10 cellular contexts compared by ENCODE assay signal in the genomic region with DNA sequence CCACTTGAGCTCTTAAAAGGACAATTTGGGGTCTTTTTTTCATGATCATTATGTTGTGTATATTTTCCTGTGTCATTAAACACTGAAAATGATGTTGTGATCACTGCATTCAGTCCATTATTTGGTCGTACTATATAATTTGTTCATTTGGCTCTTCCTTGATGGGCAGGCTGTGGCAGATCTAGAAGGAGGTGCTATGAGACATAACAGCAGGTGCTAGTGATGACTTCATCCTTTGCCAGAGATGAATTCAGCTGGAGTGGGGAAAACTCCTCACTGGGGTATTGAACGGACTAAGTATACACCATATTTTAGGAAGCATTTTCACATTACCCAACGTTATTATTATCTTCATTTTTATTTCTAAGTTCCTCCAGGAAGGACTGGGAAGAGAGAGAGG. TPM values are rescaled to one million over a fixed set of nuclear protein-coding genes. Genes with fewer than 3 reads are reported as not detected.
A peak's percentile ranks its signal among the peaks of the same experiment; 100 is the strongest.
DNase-seq lines count a peak whose midpoint lies in the region; TF ChIP-seq lines count a peak whose summit lies in the region.
"Had no signal": no experiment of that assay in that cellular context is flagged by ENCODE, and none has a peak within 500 bp of the region (broad histone marks: within the 10 kb centered on the region; RNA-seq: fewer than 3 reads in every experiment).

No MANE protein-coding gene starts in this region.

- no peaks in the 10 kb centered on the region for H3K27me3 Mint-ChIP-seq in CD14-positive monocyte (ENCODE audit: low read depth in 3 of 3)

- H3K4me1 Mint-ChIP-seq in CD14-positive monocyte = peaks cover 94% of the 10 kb centered on the region

- H3K36me3 Mint-ChIP-seq in CD14-positive monocyte = peaks cover 10 to 19% of the 10 kb centered on the region in 2 donors

- DNase-seq in CD14-positive monocyte (ENCODE audit: low spot score) (no peak), COLO668 (lab: John Stamatoyannopoulos, UW; ENCODE audit: unreplicated experiment) (peak; percentile 27), NCI-H69 (lab: John Stamatoyannopoulos, UW) (peak; percentile 66), dermis blood vessel endothelial cell (peak; percentile 51), mesenteric fat pad (ENCODE audit: low spot score) (no peak), HPDE6-E6E7 (ENCODE audit: extremely low spot score) (no peak), UCSD-AML1 (lab: John Stamatoyannopoulos, UW; ENCODE audit: unreplicated experiment) (no peak)
- DNase-seq: head of caudate nucleus; NK-92 treated with Interleukin-12 subunit alpha and Interleukin-12 subunit beta, amount 100 ng/mL, for 24 hours; spleen had no signal

- peak overlapping the region; percentile 37 to 92 (median 80) for H3K27ac Mint-ChIP-seq in CD14-positive monocyte

- TF ChIP-seq CTCF in CD14-positive monocyte (IDR thresholded peaks at IDR 0.05) = no peak

- H3K4me3 Mint-ChIP-seq in CD14-positive monocyte = no peak overlapping the region

- no peaks in the 10 kb centered on the region for H3K9me3 Mint-ChIP-seq in CD14-positive monocyte

- intact Hi-C loops in CD14-positive monocyte (cut with micrococcal nuclease) = loop anchor here in 1 of 2 donors (10.0 kb wide), 1 partner anchor 171 kb away; a partner anchor contains a TSS

RNA-seq across cellular contexts. Expression of a gene that starts 12.0 kb away (rescaled TPM):
- 100 to 1,000 TPM; 146 to 148 TPM for polyA plus RNA-seq in CD14-positive monocyte
- 19.1 and 31.3 TPM in 2 replicates for total RNA-seq in dermis blood vessel endothelial cell
- total RNA-seq in mesenteric fat pad = 33.8 TPM

Comparison
In these comparisons a context has a peak if more than half of its experiments do, and no peak if none do; other contexts are left out.
1. DNase-seq: peak in COLO668 (single experiment), NCI-H69 (single experiment) and dermis blood vessel endothelial cell (single experiment); none in CD14-positive monocyte (single experiment), mesenteric fat pad (single experiment), HPDE6-E6E7 (single experiment) and UCSD-AML1 (single experiment).